Comparison of ENCODE assay signal across 8 cellular contexts in the genomic region with DNA sequence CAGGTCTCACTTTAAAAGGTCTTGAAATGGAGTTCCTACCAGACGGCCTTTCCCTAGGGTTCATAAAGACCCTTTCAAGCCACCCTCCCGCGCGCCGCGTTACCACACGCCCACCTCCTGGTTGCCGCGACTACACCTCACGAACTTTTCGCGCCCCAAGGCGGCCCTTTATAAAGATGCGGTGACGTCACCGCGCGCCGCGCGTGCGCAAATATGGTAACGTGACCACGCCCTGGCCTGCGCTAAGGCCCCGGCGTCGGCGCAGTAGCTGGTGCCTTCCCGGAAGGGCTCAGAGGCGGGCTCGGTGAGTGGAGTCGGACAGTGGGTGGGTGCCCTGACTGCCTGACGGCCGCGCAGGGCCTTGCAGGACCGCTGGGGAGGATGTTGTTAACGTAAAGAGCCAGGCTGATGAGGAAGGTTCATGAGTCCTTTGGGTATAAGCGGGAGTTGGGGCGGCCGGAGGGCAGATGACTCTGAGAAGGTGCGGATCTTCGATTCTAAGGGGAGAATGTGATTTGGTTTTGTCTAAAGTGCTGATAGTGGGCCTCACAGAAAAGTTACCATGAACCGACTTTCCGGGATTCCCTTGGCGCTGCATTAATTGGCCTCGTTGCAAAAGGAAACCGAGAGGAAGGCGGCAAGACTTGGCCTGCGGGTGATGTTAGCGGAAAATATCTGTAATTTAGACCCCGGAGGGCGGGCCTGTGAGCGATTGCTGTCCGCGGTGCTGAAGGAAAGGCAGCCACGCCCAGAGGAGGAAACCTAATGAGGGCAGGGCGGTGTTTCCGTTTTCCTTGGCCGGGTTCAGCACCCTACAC. TPM values are rescaled to one million over a fixed set of nuclear protein-coding genes. Genes with fewer than 3 reads are reported as not detected.
DNase-seq lines count a peak whose midpoint lies in the region; ATAC-seq and TF ChIP-seq lines count a peak whose summit lies in the region.

No MANE protein-coding gene starts in this region.

- H3K36me3 ChIP-seq in effector memory CD4-positive, alpha-beta T cell (ENCODE audit: control insufficient read depth, insufficient read depth, low read length), result no peaks in the 10 kb centered on the region
- H3K36me3 ChIP-seq in lung (ENCODE audit: control insufficient read depth in 2 of 2, insufficient read depth in 2 of 2, low read length in 2 of 2), result no peaks in the 10 kb centered on the region

- no peaks in the 10 kb centered on the region for H3K4me1 ChIP-seq in effector memory CD4-positive, alpha-beta T cell (ENCODE audit: control insufficient read depth, insufficient read depth, low read length, poor library complexity, severe bottlenecking)
- H3K4me1 ChIP-seq in lung (ENCODE audit: control insufficient read depth in 2 of 2, insufficient read depth in 2 of 2, low read length in 2 of 2), result peaks cover 0 to 7% of the 10 kb centered on the region in 2 donors

- WGBS in lung, 2 donors, result 2 to 4% methylated on average over 60 of the region's 60 CpGs

- no peak for TF ChIP-seq CTCF in lung (IDR thresholded peaks at IDR 0.05; ENCODE audit: control extremely low read depth, extremely low read depth)

- peak overlapping the region; percentile 51 for H3K4me3 ChIP-seq in effector memory CD4-positive, alpha-beta T cell (ENCODE audit: insufficient read depth, low read depth, low read length, poor library complexity, severe bottlenecking)
- H3K4me3 ChIP-seq in lung, result peak overlapping the region; percentile 42

- DNase-seq in NCI-H226, result peak; percentile 7
- DNase-seq in activated CD8-positive, alpha-beta memory T cell treated with anti-CD3 and anti-CD28 coated beads for 24 hours, result peak; percentile 84
- DNase-seq in effector memory CD4-positive, alpha-beta T cell, result peak; percentile 32 to 53 (median 48)
- peak; percentile 86 for DNase-seq in lung (ENCODE audit: low spot score)
- DNase-seq in stimulated activated CD4-positive, alpha-beta T cell treated with anti-CD3 and anti-CD28 coated beads, TNF-alpha, amount 100 ng/mL, for 1 hour (ENCODE audit: low read depth in 3 of 3, low spot score in 1 of 3), result peak in 2 of 3 donors; percentile 24 to 59

- peak; percentile 99 for ATAC-seq in GM18502 (IDR thresholded peaks at IDR 0.05; ENCODE audit: poor library complexity, unreplicated experiment)
- ATAC-seq in HG02970 (IDR thresholded peaks at IDR 0.05; ENCODE audit: low FRiP score, unreplicated experiment), result peak; percentile 84
- ATAC-seq in lung (ENCODE audit: insufficient read depth, low FRiP score), result peak; percentile 97
- ATAC-seq in GM19467 (IDR thresholded peaks at IDR 0.05; ENCODE audit: unreplicated experiment), result no peak

- peak overlapping the region; percentile 19 for H3K27ac ChIP-seq in effector memory CD4-positive, alpha-beta T cell (ENCODE audit: insufficient read depth, low read length, poor library complexity, severe bottlenecking)
- peak overlapping the region; percentile 22 to 49 for H3K27ac ChIP-seq in lung (ENCODE audit: low read depth in 1 of 2, low read length in 1 of 2)

- H3K9me3 ChIP-seq in effector memory CD4-positive, alpha-beta T cell (ENCODE audit: control insufficient read depth, low read length), result no peaks in the 10 kb centered on the region
- no peaks in the 10 kb centered on the region for H3K9me3 ChIP-seq in lung (ENCODE audit: control insufficient read depth in 2 of 2, insufficient read depth in 1 of 2, low read length in 1 of 2)

- no peaks in the 10 kb centered on the region for H3K27me3 ChIP-seq in effector memory CD4-positive, alpha-beta T cell (replicated peaks; ENCODE audit: control insufficient read depth, insufficient read depth, low read length, poor library complexity, severe bottlenecking)
- no peaks in the 10 kb centered on the region for H3K27me3 ChIP-seq in lung (ENCODE audit: control insufficient read depth, insufficient read depth)

RNA-seq across cellular contexts. Expression of a gene that starts 54.4 kb away (rescaled TPM):
- total RNA-seq in lung, result not detected
- not detected for polyA plus RNA-seq in lung

Comparison
In these comparisons a context has a peak if more than half of its experiments do, and no peak if none do; other contexts are left out.
1. DNase-seq: peak in every context shown above with its lines; median percentile 86 in lung; 84 in activated CD8-positive, alpha-beta memory T cell treated with anti-CD3 and anti-CD28 coated beads for 24 hours; 48 in effector memory CD4-positive, alpha-beta T cell; 42 in stimulated activated CD4-positive, alpha-beta T cell treated with anti-CD3 and anti-CD28 coated beads, TNF-alpha, amount 100 ng/mL, for 1 hour; 7 in NCI-H226.